In the genomic region with DNA sequence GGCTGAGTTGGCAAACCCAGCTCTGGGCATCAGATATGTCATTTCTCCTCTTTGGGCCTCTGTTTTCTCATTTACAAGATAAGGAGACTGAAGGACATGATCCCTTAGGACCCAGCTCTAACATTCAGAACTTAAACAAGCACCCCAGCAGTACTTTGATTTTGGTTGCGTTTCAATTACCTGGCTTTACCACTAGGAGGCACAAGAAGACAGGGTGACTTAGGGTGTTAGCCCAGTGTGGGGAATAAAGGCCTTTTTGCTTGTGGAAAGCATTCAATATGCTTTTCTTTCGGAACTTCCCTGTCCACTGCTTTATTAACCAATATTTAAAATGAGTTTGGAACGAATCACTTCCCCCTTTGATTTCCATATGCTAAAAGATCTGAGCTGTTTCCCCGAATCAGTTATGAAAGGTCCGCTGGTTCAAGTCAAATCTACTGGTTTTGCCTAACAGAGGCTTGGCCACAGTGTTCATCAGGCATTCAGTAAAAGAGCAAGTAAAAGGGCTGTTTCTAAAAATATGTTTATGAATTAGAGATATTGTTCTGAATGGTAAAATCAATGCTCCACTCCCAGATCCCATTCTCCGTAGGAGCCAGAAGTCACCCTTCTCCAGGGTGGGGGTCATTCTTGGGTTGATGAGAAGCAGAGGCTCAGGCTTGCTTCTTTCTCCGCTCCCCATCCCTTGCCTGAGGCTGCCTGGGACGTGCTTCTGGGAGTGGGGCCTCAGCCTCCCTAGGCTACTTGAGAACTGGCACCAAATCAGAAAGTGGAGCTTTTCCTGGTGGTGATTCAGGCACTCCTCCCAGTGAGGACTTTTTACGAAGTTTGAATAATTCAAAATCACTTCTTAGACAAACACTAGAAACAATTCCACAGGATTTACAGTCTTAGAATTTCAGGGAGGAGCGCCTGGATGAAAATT, we compare ENCODE assay signal across 8 cellular contexts.
DNase-seq lines count a peak whose midpoint lies in the region; ATAC-seq and TF ChIP-seq lines count a peak whose summit lies in the region.

No MANE protein-coding gene starts in this region.

- H3K4me1 ChIP-seq in DND-41 (ENCODE audit: insufficient read depth, low read length) (no peaks in the 10 kb centered on the region), HCT116 (ENCODE audit: control insufficient read depth in 1 of 2, insufficient read depth in 2 of 2, low read length in 2 of 2) (peaks cover 29 to 49% of the 10 kb centered on the region in 2 experiments), mesenchymal stem cell (ENCODE audit: control insufficient read depth, insufficient read depth, low read depth, low read length) (peaks cover 9% of the 10 kb centered on the region)

- H3K27me3 ChIP-seq in DND-41 (ENCODE audit: insufficient read depth, low read length, poor library complexity) = peaks cover 15% of the 10 kb centered on the region
- no peaks in the 10 kb centered on the region for H3K27me3 ChIP-seq in HCT116 (ENCODE audit: insufficient read depth, low read length)
- no peaks in the 10 kb centered on the region for H3K27me3 ChIP-seq in WERI-Rb-1 (ENCODE audit: insufficient read depth, low read depth, severe bottlenecking)
- no peaks in the 10 kb centered on the region for H3K27me3 ChIP-seq in mesenchymal stem cell (ENCODE audit: control insufficient read depth in 1 of 2, insufficient read depth in 1 of 2, low read length in 2 of 2)

- H3K4me1 Mint-ChIP-seq in endothelial cell (ENCODE audit: unreplicated experiment) = peaks cover 20% of the 10 kb centered on the region

- intact Hi-C loops in HCT116 (cut with micrococcal nuclease) = loop anchor here (1.0 to 10.0 kb wide), 3 partner anchors 106 to 308 kb away; partner anchors contain the start of gene MYOF

- 45% methylated on average over 10 of the region's 10 CpGs for WGBS in mesenchymal stem cell

- TF ChIP-seq RAD21 in HCT116 (IDR thresholded peaks at IDR 0.05; ENCODE audit: low read depth) = peak; percentile 98

- H3K9me3 ChIP-seq in DND-41 (ENCODE audit: insufficient read depth, low read length, severe bottlenecking) (no peaks in the 10 kb centered on the region), HCT116 (ENCODE audit: control insufficient read depth in 1 of 2, insufficient read depth in 1 of 2, low read depth in 1 of 2, low read length in 2 of 2) (no peaks in the 10 kb centered on the region), WERI-Rb-1 (ENCODE audit: severe bottlenecking) (peaks cover 3% of the 10 kb centered on the region), mesenchymal stem cell (ENCODE audit: control insufficient read depth, low read length) (no peaks in the 10 kb centered on the region)

- peak overlapping the region; percentile 75 for H2BK5ac ChIP-seq in mesenchymal stem cell (ENCODE audit: low read depth, low read length, poor library complexity, severe bottlenecking)

- H3K9ac ChIP-seq in DND-41 (ENCODE audit: low read depth, low read length) = no peak overlapping the region
- H3K9ac ChIP-seq in HCT116 (ENCODE audit: low read length) = peak overlapping the region; percentile 41
- H3K9ac ChIP-seq in mesenchymal stem cell (ENCODE audit: low read length) = peak overlapping the region; percentile 90

- ATAC-seq in DND-41 (ENCODE audit: insufficient read depth, low read depth) (peak; percentile 88), HCT116 (peak; percentile 83), GM18907 (IDR thresholded peaks at IDR 0.05; ENCODE audit: unreplicated experiment) (no peak)

- peaks cover 27% of the 10 kb centered on the region for H3K79me1 ChIP-seq in mesenchymal stem cell (replicated peaks; ENCODE audit: low read length, poor library complexity, severe bottlenecking)

- CTCF ChIA-PET in HCT116 (lab: Charles Lee) = interaction anchor here (0.7 to 7.6 kb wide), 24 partner anchors 10 to 304 kb away, joined by 3 to 196 read pairs (median 4); partner anchors contain the start of genes CEP55 and MYOF

- no peak for TF ChIP-seq POLR2A in HCT116 (IDR thresholded peaks at IDR 0.05; ENCODE audit: borderline replicate concordance, extremely low read depth, insufficient read depth, insufficient read length)

- BruUV-seq in HCT116 (replicated peaks; lab: Mats Ljungman, UMichigan) = TSS peak; percentile 3

- H3K36me3 Mint-ChIP-seq in endothelial cell (ENCODE audit: low read depth, unreplicated experiment) = peaks cover 5% of the 10 kb centered on the region

- no peak overlapping the region for H2BK15ac ChIP-seq in mesenchymal stem cell (ENCODE audit: low read depth, poor library complexity, severe bottlenecking)

- H3K79me2 ChIP-seq in DND-41 (ENCODE audit: insufficient read depth, low read length) (no peaks in the 10 kb centered on the region), HCT116 (ENCODE audit: insufficient read depth, low read length) (peaks cover 40% of the 10 kb centered on the region; the same call in 1 of the 2 replicates)

- no peak overlapping the region for H4K91ac ChIP-seq in mesenchymal stem cell (ENCODE audit: low read length)

- H3K9me2 ChIP-seq in HCT116 (ENCODE audit: insufficient read depth) = no peaks in the 10 kb centered on the region

- peak; percentile 94 for TF ChIP-seq CTCF in DND-41 (IDR thresholded peaks at IDR 0.05; ENCODE audit: borderline replicate concordance, extremely low read depth, low read length, poor library complexity, severe bottlenecking)
- TF ChIP-seq CTCF in HCT116 (IDR thresholded peaks at IDR 0.05 in 2 of 3, conservative IDR thresholded peaks at IDR 0.05 in 1 of 3; ENCODE audit: borderline replicate concordance in 1 of 3, insufficient read depth in 1 of 3, low read depth in 2 of 3, low read length in 2 of 3) = peak; percentile 84 to 91 (median 90); a peak in 5 of 6 replicates
- peak; percentile 85 for TF ChIP-seq CTCF in WERI-Rb-1 (IDR thresholded peaks at IDR 0.05; ENCODE audit: low read depth, low read length)
- peak; percentile 96 for TF ChIP-seq CTCF in endothelial cell (IDR thresholded peaks at IDR 0.05; ENCODE audit: unreplicated experiment)

- H3K9me3 Mint-ChIP-seq in endothelial cell (ENCODE audit: unreplicated experiment) = no peaks in the 10 kb centered on the region

- H4K8ac ChIP-seq in mesenchymal stem cell (ENCODE audit: low read length) = peak overlapping the region; percentile 59

- no peak overlapping the region for H3K23ac ChIP-seq in mesenchymal stem cell (ENCODE audit: low read length in 2 of 2)

- H3K4me2 ChIP-seq in DND-41 (ENCODE audit: insufficient read depth, low read length) = no peak overlapping the region
- H3K4me2 ChIP-seq in HCT116 (ENCODE audit: low read length) = peak overlapping the region; percentile 38
- H3K4me2 ChIP-seq in mesenchymal stem cell (ENCODE audit: low read length, poor library complexity, severe bottlenecking) = peak overlapping the region; percentile 30

- H3K36me3 ChIP-seq in DND-41 (ENCODE audit: insufficient read depth, low read length) = no peaks in the 10 kb centered on the region
- peaks cover 49 to 72% of the 10 kb centered on the region in 2 experiments for H3K36me3 ChIP-seq in HCT116 (ENCODE audit: control insufficient read depth in 1 of 2, insufficient read depth in 2 of 2, low read length in 2 of 2)
- no peaks in the 10 kb centered on the region for H3K36me3 ChIP-seq in WERI-Rb-1
- H3K36me3 ChIP-seq in mesenchymal stem cell (ENCODE audit: control insufficient read depth in 1 of 2, insufficient read depth in 2 of 2, low read depth in 1 of 2, low read length in 2 of 2) = peaks cover 27 to 98% of the 10 kb centered on the region in 2 experiments

- H4K20me1 ChIP-seq in DND-41 (ENCODE audit: insufficient read depth, low read length) (no peaks in the 10 kb centered on the region), HCT116 (ENCODE audit: insufficient read depth) (no peaks in the 10 kb centered on the region)

- peak overlapping the region in 1 of 2 experiments; percentile 58 for H2BK12ac ChIP-seq in mesenchymal stem cell (ENCODE audit: low read length in 2 of 2)

- no peak overlapping the region for H3K27ac Mint-ChIP-seq in endothelial cell (ENCODE audit: unreplicated experiment)

- H3K27ac ChIP-seq in DND-41 (ENCODE audit: low read length) (no peak overlapping the region), HCT116 (ENCODE audit: low read depth, low read length) (peak overlapping the region; percentile 80), WERI-Rb-1 (no peak overlapping the region), mesenchymal stem cell (ENCODE audit: low read length, poor library complexity, severe bottlenecking) (peak overlapping the region; percentile 95)

- POLR2A ChIA-PET in HCT116 (lab: Charles Lee) = interaction anchor here (0.7 to 3.0 kb wide), 7 partner anchors 9 to 133 kb away, joined by 3 to 36 read pairs (median 3); partner anchors contain the start of gene MYOF

- no peak overlapping the region for H2BK120ac ChIP-seq in mesenchymal stem cell (ENCODE audit: low read depth, low read length)

- H3K14ac ChIP-seq in mesenchymal stem cell (ENCODE audit: low read length in 2 of 2) = peak overlapping the region in 1 of 2 experiments; percentile 66

- peak overlapping the region; percentile 96 for H2AK5ac ChIP-seq in mesenchymal stem cell (ENCODE audit: low read length, severe bottlenecking)

- no peak overlapping the region for H2AFZ ChIP-seq in DND-41 (ENCODE audit: low read depth, low read length)
- H2AFZ ChIP-seq in HCT116 (ENCODE audit: low read depth, low read length, poor library complexity, severe bottlenecking) = no peak overlapping the region
- no peak overlapping the region for H2AFZ ChIP-seq in mesenchymal stem cell (ENCODE audit: low read depth, low read length)

- no peak overlapping the region for H3K4me3 Mint-ChIP-seq in endothelial cell (ENCODE audit: unreplicated experiment)

- H3K18ac ChIP-seq in mesenchymal stem cell (ENCODE audit: low read depth in 1 of 2, low read length in 2 of 2) = peak overlapping the region in 1 of 2 experiments; percentile 35

- RAD21 ChIA-PET in HCT116 (lab: Charles Lee; ENCODE audit: low non-redundant PET in 1 of 2, low total read pairs in 2 of 2, uncharacterized antibody in 2 of 2, unreplicated experiment in 2 of 2) = interaction anchor here (0.6 to 3.3 kb wide), 6 partner anchors 65 to 119 kb away, joined by 3 to 40 read pairs (median 4); partner anchors contain the start of genes MYOF (in 2 of the 2) and CEP55 (in 1 of the 2)

- DNase-seq in DND-41 (peak; percentile 51), HCT116 (ENCODE audit: low read depth, low spot score) (peak; percentile 80), NCI-H2171 treated with DMSO at 0.1 percent for 48 hours (lab: John Stamatoyannopoulos, UW) (peak; percentile 70), WERI-Rb-1 (peak; percentile 57), endothelial cell (ENCODE audit: low spot score) (peak; percentile 66), mesenchymal stem cell (peak; percentile 90), stromal cell of bone marrow (ENCODE audit: low read depth) (peak; percentile 84)

- no peaks in the 10 kb centered on the region for H3K27me3 Mint-ChIP-seq in endothelial cell (ENCODE audit: unreplicated experiment)

- peak overlapping the region in 1 of 2 experiments; percentile 76 for H3K4ac ChIP-seq in mesenchymal stem cell (ENCODE audit: low read depth in 1 of 2, low read length in 2 of 2)

- H3K4me3 ChIP-seq in DND-41 (ENCODE audit: low read depth in 1 of 2, low read length in 2 of 2) (no peak overlapping the region), HCT116 (replicated peaks in 1 of 2; ENCODE audit: low read depth in 1 of 2, low read length in 2 of 2) (no peak overlapping the region), WERI-Rb-1 (ENCODE audit: low read depth, low read length) (no peak overlapping the region), mesenchymal stem cell (ENCODE audit: insufficient read depth in 1 of 2, low read depth in 1 of 2, low read length in 2 of 2) (peak overlapping the region in 1 of 2 experiments; percentile 46)

Comparison
In these comparisons a context has a peak if more than half of its experiments do, and no peak if none do; other contexts are left out.
1. H3K27ac ChIP-seq: peak in HCT116 (single experiment) and mesenchymal stem cell (single experiment); none in DND-41 (single experiment) and WERI-Rb-1 (single experiment).
2. Peak in every context shown above with its lines, with median percentiles within 50 percentile points of each other: DNase-seq and CTCF ChIP-seq.